In the genomic region with DNA sequence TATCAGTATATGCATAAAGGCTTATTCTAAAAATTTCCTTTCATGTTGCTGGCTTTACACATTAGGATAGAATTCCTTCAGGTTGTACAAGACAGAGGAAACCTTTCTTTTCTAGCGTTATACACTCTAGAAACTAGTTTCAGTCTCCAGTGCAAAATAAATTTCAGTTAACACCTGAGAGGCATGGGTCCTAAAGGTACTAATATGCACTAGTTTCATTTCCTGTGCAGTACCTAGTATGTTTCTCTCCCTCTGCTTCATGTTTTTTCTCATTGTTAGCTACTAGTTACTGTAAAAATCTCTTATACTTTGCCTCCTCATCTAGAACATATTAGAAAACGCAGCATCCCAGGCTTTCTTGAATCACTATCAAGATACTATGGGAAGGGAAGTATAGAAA, we compare ENCODE assay signal across 14 cellular contexts. TPM values are rescaled to one million over a fixed set of nuclear protein-coding genes. Genes with fewer than 3 reads are reported as not detected.
DNase-seq lines count a peak whose midpoint lies in the region; ATAC-seq and TF ChIP-seq lines count a peak whose summit lies in the region.
"Had no signal": no experiment of that assay in that cellular context is flagged by ENCODE, and none has a peak within 500 bp of the region (broad histone marks: within the 10 kb centered on the region; RNA-seq: fewer than 3 reads in every experiment).

No MANE protein-coding gene starts in this region.

- no peak overlapping the region for H3K9ac ChIP-seq in smooth muscle cell (ENCODE audit: low read depth)

- H3K4me2 ChIP-seq in DOHH2 (ENCODE audit: low read length) (peak overlapping the region; percentile 46), smooth muscle cell (no peak overlapping the region)

- CTCF ChIA-PET in RWPE1 (lab: Yijun Ruan, JAX), result no interaction called here

- DNase-seq in NCI-H345 treated with DMSO at 0.1 percent for 48 hours (lab: John Stamatoyannopoulos, UW; ENCODE audit: unreplicated experiment), result no peak
- no peak for DNase-seq in NCI-H82 treated with DMSO at 0.1 percent for 48 hours (lab: John Stamatoyannopoulos, UW; ENCODE audit: unreplicated experiment)
- DNase-seq in smooth muscle cell (lab: John Stamatoyannopoulos, UW; ENCODE audit: unreplicated experiment), result no peak
- DNase-seq in RWPE1 (ENCODE audit: low spot score), result no peak
- DNase-seq: activated CD4-positive, CD25-positive, alpha-beta regulatory T cell; effector CD8-positive, alpha-beta T cell; right lobe of liver; SHP77 treated with DMSO at 0.1 percent for 48 hours had no signal

- no peaks in the 10 kb centered on the region for H3K27me3 ChIP-seq in DOHH2 (ENCODE audit: control insufficient read depth, low read length)
- H3K27me3 ChIP-seq in smooth muscle cell (ENCODE audit: low read depth), result no peaks in the 10 kb centered on the region
- H3K27me3 ChIP-seq: right lobe of liver had no signal

- TF ChIP-seq CTCF in DOHH2 (IDR thresholded peaks at IDR 0.05; ENCODE audit: low read depth, low read length, poor library complexity, severe bottlenecking) (no peak), smooth muscle cell (IDR thresholded peaks at IDR 0.05; ENCODE audit: borderline replicate concordance, insufficient read depth, poor library complexity, severe bottlenecking) (no peak), RWPE1 (conservative IDR thresholded peaks at IDR 0.05; ENCODE audit: low read depth) (no peak)

- H3K27ac ChIP-seq in DOHH2 (ENCODE audit: low read depth, low read length) (peak overlapping the region; percentile 37), smooth muscle cell (ENCODE audit: low read depth) (no peak overlapping the region), RWPE1 (no peak overlapping the region)
- H3K27ac ChIP-seq: HL-60, right lobe of liver had no signal

- H3K9me3 ChIP-seq in DOHH2 (ENCODE audit: control insufficient read depth, insufficient read depth, low read length) (no peaks in the 10 kb centered on the region), smooth muscle cell (replicated peaks; ENCODE audit: low read depth) (no peaks in the 10 kb centered on the region)
- H3K9me3 ChIP-seq: right lobe of liver had no signal

- H3K4me3 ChIP-seq in DOHH2 (ENCODE audit: low read length), result peak overlapping the region; percentile 6; the same call in 1 of the 2 replicates
- H3K4me3 ChIP-seq in smooth muscle cell, result no peak overlapping the region
- H3K4me3 ChIP-seq: right lobe of liver had no signal

- POLR2A ChIA-PET in RWPE1 (lab: Yijun Ruan, JAX; ENCODE audit: low non-redundant PET), result no interaction called here

- peaks cover 21% of the 10 kb centered on the region for H3K79me2 ChIP-seq in DOHH2 (ENCODE audit: control insufficient read depth, low read length)
- no peaks in the 10 kb centered on the region for H3K79me2 ChIP-seq in smooth muscle cell (ENCODE audit: low read depth)

- no peaks in the 10 kb centered on the region for H4K20me1 ChIP-seq in DOHH2 (ENCODE audit: control insufficient read depth, insufficient read depth, low read depth, low read length)
- no peaks in the 10 kb centered on the region for H4K20me1 ChIP-seq in smooth muscle cell (ENCODE audit: low read depth)

- H3K4me1 ChIP-seq in DOHH2 (ENCODE audit: control insufficient read depth, low read length), result peaks cover 60% of the 10 kb centered on the region
- H3K4me1 ChIP-seq in smooth muscle cell (ENCODE audit: low read depth), result peaks cover 20% of the 10 kb centered on the region

- H3K36me3 ChIP-seq in DOHH2 (ENCODE audit: control insufficient read depth, low read length) (peaks cover 62% of the 10 kb centered on the region), smooth muscle cell (ENCODE audit: low read depth) (peaks cover 3% of the 10 kb centered on the region)

- H2AFZ ChIP-seq in smooth muscle cell (ENCODE audit: low read depth), result no peak overlapping the region

- H3F3A ChIP-seq in DOHH2 (ENCODE audit: control insufficient read depth, insufficient read depth), result no peaks in the 10 kb centered on the region
- peaks cover 7% of the 10 kb centered on the region for H3F3A ChIP-seq in smooth muscle cell (ENCODE audit: low read depth)

- ATAC-seq in GM19395 (IDR thresholded peaks at IDR 0.05; ENCODE audit: unreplicated experiment) (peak; percentile 67), HG02798 (IDR thresholded peaks at IDR 0.05; ENCODE audit: poor library complexity, unreplicated experiment) (peak; percentile 73), HG03460 (IDR thresholded peaks at IDR 0.05; ENCODE audit: unreplicated experiment) (peak; percentile 55)
- ATAC-seq: natural killer cell treated with Interleukin-12 subunit alpha and Interleukin-12 subunit beta and Interleukin-15 and Interleukin-18, amount 100 ng/mL, for 72 hours; right lobe of liver had no signal

- no peaks in the 10 kb centered on the region for H3K9me2 ChIP-seq in DOHH2 (replicated peaks; ENCODE audit: control insufficient read depth, low read length)

- WGBS in smooth muscle cell (ENCODE audit: low lambda C conversion rate), result 95% methylated on average over 2 of the region's 2 CpGs

RNA-seq across cellular contexts. Expression of gene SNX25, which starts 54.0 kb away (rescaled TPM):
- total RNA-seq in smooth muscle cell, result 23.6 and 25.5 TPM in 2 replicates
- polyA plus RNA-seq in smooth muscle cell, result 12.3 and 16.1 TPM in 2 replicates

RNA-seq across cellular contexts. Expression of gene CFAP97, which starts 59.6 kb away (rescaled TPM):
- total RNA-seq in smooth muscle cell, result 19.0 and 28.2 TPM in 2 replicates
- 11.4 and 15.7 TPM in 2 replicates for polyA plus RNA-seq in smooth muscle cell
